1 cellular context compared by ENCODE assay signal in genomic region chr10:78760463-78761240, GRCh38.
A peak's percentile ranks its signal among the peaks of the same experiment; 100 is the strongest.
TF ChIP-seq lines count a peak whose summit lies in the region.

No MANE protein-coding gene starts in this region.

TF ChIP-seq in HepG2, 621 proteins besides CTCF, POLR2A, EP300 and RAD21 (continued from another document and continues in another):
- TF ChIP-seq, protein P1, sequence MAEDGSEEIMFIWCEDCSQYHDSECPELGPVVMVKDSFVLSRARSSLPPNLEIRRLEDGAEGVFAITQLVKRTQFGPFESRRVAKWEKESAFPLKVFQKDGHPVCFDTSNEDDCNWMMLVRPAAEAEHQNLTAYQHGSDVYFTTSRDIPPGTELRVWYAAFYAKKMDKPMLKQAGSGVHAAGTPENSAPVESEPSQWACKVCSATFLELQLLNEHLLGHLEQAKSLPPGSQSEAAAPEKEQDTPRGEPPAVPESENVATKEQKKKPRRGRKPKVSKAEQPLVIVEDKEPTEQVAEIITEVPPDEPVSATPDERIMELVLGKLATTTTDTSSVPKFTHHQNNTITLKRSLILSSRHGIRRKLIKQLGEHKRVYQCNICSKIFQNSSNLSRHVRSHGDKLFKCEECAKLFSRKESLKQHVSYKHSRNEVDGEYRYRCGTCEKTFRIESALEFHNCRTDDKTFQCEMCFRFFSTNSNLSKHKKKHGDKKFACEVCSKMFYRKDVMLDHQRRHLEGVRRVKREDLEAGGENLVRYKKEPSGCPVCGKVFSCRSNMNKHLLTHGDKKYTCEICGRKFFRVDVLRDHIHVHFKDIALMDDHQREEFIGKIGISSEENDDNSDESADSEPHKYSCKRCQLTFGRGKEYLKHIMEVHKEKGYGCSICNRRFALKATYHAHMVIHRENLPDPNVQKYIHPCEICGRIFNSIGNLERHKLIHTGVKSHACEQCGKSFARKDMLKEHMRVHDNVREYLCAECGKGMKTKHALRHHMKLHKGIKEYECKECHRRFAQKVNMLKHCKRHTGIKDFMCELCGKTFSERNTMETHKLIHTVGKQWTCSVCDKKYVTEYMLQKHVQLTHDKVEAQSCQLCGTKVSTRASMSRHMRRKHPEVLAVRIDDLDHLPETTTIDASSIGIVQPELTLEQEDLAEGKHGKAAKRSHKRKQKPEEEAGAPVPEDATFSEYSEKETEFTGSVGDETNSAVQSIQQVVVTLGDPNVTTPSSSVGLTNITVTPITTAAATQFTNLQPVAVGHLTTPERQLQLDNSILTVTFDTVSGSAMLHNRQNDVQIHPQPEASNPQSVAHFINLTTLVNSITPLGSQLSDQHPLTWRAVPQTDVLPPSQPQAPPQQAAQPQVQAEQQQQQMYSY (CRISPR knock-in tag; IDR thresholded peaks at IDR 0.05) = no peak
- TF ChIP-seq ZNF740 (CRISPR knock-in tag; IDR thresholded peaks at IDR 0.05) = no peak
- no peak for TF ChIP-seq TCF7L2 (IDR thresholded peaks at IDR 0.05; ENCODE audit: low read depth, low read length)
- TF ChIP-seq ZNF768 (CRISPR knock-in tag; IDR thresholded peaks at IDR 0.05) = no peak
- TF ChIP-seq ATF5 (CRISPR knock-in tag; IDR thresholded peaks at IDR 0.05; ENCODE audit: low read depth) = no peak
- TF ChIP-seq FOXO1 (CRISPR knock-in tag; IDR thresholded peaks at IDR 0.05) = 0 out of 2 replicates have a peak, but pooled peaks have one; percentile 9
- no peak for TF ChIP-seq BRD4 (CRISPR knock-in tag; IDR thresholded peaks at IDR 0.05)
- TF ChIP-seq SOX5 (CRISPR knock-in tag; IDR thresholded peaks at IDR 0.05; ENCODE audit: borderline replicate concordance) = peak; percentile 79
- TF ChIP-seq NR2F1 (CRISPR knock-in tag; IDR thresholded peaks at IDR 0.05) = 0 out of 4 replicates have a peak, but pooled peaks of 1 of the 2 experiments have one; percentile 15
- no peak for TF ChIP-seq SP140L (CRISPR knock-in tag; IDR thresholded peaks at IDR 0.05; ENCODE audit: borderline replicate concordance)
- no peak for TF ChIP-seq NR2C2 (CRISPR knock-in tag; IDR thresholded peaks at IDR 0.05; ENCODE audit: borderline replicate concordance)
- TF ChIP-seq ZBED4 (CRISPR knock-in tag; IDR thresholded peaks at IDR 0.05; ENCODE audit: borderline replicate concordance) = no peak
- TF ChIP-seq WIZ (CRISPR knock-in tag; IDR thresholded peaks at IDR 0.05) = no peak
- no peak for TF ChIP-seq ZFP36L1 (CRISPR knock-in tag; IDR thresholded peaks at IDR 0.05)
- no peak for TF ChIP-seq NCOA2 (CRISPR knock-in tag; IDR thresholded peaks at IDR 0.05)
- TF ChIP-seq BCL6 (CRISPR knock-in tag; IDR thresholded peaks at IDR 0.05) = peak; percentile 95
- no peak for TF ChIP-seq SSRP1 (CRISPR knock-in tag; IDR thresholded peaks at IDR 0.05)
- TF ChIP-seq FOXC1 (CRISPR knock-in tag; IDR thresholded peaks at IDR 0.05; ENCODE audit: borderline replicate concordance) = no peak
- no peak for TF ChIP-seq MNT (IDR thresholded peaks at IDR 0.05)
- TF ChIP-seq SOX6 (IDR thresholded peaks at IDR 0.05) = no peak
- peak; percentile 56; the same call in 1 of the 2 replicates for TF ChIP-seq SOX6 (CRISPR knock-in tag; IDR thresholded peaks at IDR 0.05)
- no peak for TF ChIP-seq ZNF446 (CRISPR knock-in tag; IDR thresholded peaks at IDR 0.05)
- no peak for TF ChIP-seq JARID2 (CRISPR knock-in tag; IDR thresholded peaks at IDR 0.05; ENCODE audit: insufficient replicate concordance)
- TF ChIP-seq YEATS4 (CRISPR knock-in tag; IDR thresholded peaks at IDR 0.05; ENCODE audit: borderline replicate concordance) = no peak
- TF ChIP-seq, protein P2, sequence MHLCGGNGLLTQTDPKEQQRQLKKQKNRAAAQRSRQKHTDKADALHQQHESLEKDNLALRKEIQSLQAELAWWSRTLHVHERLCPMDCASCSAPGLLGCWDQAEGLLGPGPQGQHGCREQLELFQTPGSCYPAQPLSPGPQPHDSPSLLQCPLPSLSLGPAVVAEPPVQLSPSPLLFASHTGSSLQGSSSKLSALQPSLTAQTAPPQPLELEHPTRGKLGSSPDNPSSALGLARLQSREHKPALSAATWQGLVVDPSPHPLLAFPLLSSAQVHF (CRISPR knock-in tag; IDR thresholded peaks at IDR 0.05) = no peak
- no peak for TF ChIP-seq SP2 (CRISPR knock-in tag; IDR thresholded peaks at IDR 0.05)
- no peak for TF ChIP-seq CCDC6 (CRISPR knock-in tag; IDR thresholded peaks at IDR 0.05)
- no peak for TF ChIP-seq SMYD3 (CRISPR knock-in tag; IDR thresholded peaks at IDR 0.05)
- no peak for TF ChIP-seq ZGPAT (CRISPR knock-in tag; IDR thresholded peaks at IDR 0.05)
- TF ChIP-seq MTA3 (CRISPR knock-in tag; IDR thresholded peaks at IDR 0.05) = no peak
- TF ChIP-seq U2AF1 (optimal IDR thresholded peaks at IDR 0.05; ENCODE audit: low read depth, low read length) = no peak
- no peak for TF ChIP-seq NFYC (CRISPR knock-in tag; IDR thresholded peaks at IDR 0.05)
- peak; percentile 61; the same call in 1 of the 2 replicates for TF ChIP-seq HDAC1 (CRISPR knock-in tag; IDR thresholded peaks at IDR 0.05)
- no peak for TF ChIP-seq ZNF296 (CRISPR knock-in tag; conservative IDR thresholded peaks at IDR 0.05)
- no peak for TF ChIP-seq CEBPB (IDR thresholded peaks at IDR 0.05; ENCODE audit: borderline replicate concordance, low read depth, low read length)
- no peak for TF ChIP-seq STAT5B (CRISPR knock-in tag; IDR thresholded peaks at IDR 0.05)
- TF ChIP-seq ZC3H13 (CRISPR knock-in tag; IDR thresholded peaks at IDR 0.05) = no peak
- no peak for TF ChIP-seq ZNF710 (CRISPR knock-in tag; IDR thresholded peaks at IDR 0.05; ENCODE audit: borderline replicate concordance)
- TF ChIP-seq, protein P3, sequence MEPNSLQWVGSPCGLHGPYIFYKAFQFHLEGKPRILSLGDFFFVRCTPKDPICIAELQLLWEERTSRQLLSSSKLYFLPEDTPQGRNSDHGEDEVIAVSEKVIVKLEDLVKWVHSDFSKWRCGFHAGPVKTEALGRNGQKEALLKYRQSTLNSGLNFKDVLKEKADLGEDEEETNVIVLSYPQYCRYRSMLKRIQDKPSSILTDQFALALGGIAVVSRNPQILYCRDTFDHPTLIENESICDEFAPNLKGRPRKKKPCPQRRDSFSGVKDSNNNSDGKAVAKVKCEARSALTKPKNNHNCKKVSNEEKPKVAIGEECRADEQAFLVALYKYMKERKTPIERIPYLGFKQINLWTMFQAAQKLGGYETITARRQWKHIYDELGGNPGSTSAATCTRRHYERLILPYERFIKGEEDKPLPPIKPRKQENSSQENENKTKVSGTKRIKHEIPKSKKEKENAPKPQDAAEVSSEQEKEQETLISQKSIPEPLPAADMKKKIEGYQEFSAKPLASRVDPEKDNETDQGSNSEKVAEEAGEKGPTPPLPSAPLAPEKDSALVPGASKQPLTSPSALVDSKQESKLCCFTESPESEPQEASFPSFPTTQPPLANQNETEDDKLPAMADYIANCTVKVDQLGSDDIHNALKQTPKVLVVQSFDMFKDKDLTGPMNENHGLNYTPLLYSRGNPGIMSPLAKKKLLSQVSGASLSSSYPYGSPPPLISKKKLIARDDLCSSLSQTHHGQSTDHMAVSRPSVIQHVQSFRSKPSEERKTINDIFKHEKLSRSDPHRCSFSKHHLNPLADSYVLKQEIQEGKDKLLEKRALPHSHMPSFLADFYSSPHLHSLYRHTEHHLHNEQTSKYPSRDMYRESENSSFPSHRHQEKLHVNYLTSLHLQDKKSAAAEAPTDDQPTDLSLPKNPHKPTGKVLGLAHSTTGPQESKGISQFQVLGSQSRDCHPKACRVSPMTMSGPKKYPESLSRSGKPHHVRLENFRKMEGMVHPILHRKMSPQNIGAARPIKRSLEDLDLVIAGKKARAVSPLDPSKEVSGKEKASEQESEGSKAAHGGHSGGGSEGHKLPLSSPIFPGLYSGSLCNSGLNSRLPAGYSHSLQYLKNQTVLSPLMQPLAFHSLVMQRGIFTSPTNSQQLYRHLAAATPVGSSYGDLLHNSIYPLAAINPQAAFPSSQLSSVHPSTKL (CRISPR knock-in tag; IDR thresholded peaks at IDR 0.05) = peak; percentile 40; the same call in 1 of the 2 replicates
- TF ChIP-seq HMG20B (CRISPR knock-in tag; conservative IDR thresholded peaks at IDR 0.05) = no peak
- TF ChIP-seq ZMAT5 (CRISPR knock-in tag; IDR thresholded peaks at IDR 0.05; ENCODE audit: borderline replicate concordance, low read depth) = no peak
- 0 out of 2 replicates have a peak, but pooled peaks have one; percentile 24 for TF ChIP-seq HNF1B (CRISPR knock-in tag; IDR thresholded peaks at IDR 0.05)
